ENCODE assay signal across 8 cellular contexts in genomic region chr6:132218063-132218696, GRCh38.
DNase-seq lines count a peak whose midpoint lies in the region; ATAC-seq, FAIRE-seq and TF ChIP-seq lines count a peak whose summit lies in the region.

No MANE protein-coding gene starts in this region.

- H3K4me3 ChIP-seq in Loucy (ENCODE audit: low read length, poor library complexity, severe bottlenecking) (no peak overlapping the region), brain microvascular endothelial cell (ENCODE audit: low read depth, low read length) (no peak overlapping the region)

- H3K4me1 ChIP-seq in Loucy (ENCODE audit: insufficient read depth, low read length, poor library complexity, severe bottlenecking) = no peaks in the 10 kb centered on the region

- H3K9me2 ChIP-seq in Loucy (replicated peaks; ENCODE audit: low read depth, low read length) = no peaks in the 10 kb centered on the region

- H3K9me3 ChIP-seq in Loucy (ENCODE audit: insufficient read depth, low read depth, low read length) = no peaks in the 10 kb centered on the region

- H3F3A ChIP-seq in Loucy (ENCODE audit: low read depth) = no peaks in the 10 kb centered on the region

- DNase-seq in EL = peak; percentile 37
- peak; percentile 45 for DNase-seq in brain microvascular endothelial cell
- peak; percentile 59 to 70 for DNase-seq in lung microvascular endothelial cell (ENCODE audit: low read depth in 2 of 2)
- DNase-seq in activated T-cell treated with anti-CD3 and anti-CD28 coated beads for 4 hours = no peak
- no peak for DNase-seq in HTR-8/SVneo (ENCODE audit: insufficient read length, low spot score)

- no peaks in the 10 kb centered on the region for H3K79me2 ChIP-seq in Loucy (ENCODE audit: insufficient read depth, low read length)

- peak; percentile 45 for TF ChIP-seq CTCF in Loucy (conservative IDR thresholded peaks at IDR 0.05; ENCODE audit: low read length)
- peak; percentile 57 for TF ChIP-seq CTCF in brain microvascular endothelial cell (IDR thresholded peaks at IDR 0.05; ENCODE audit: low read depth, low read length, missing control alignments)

- H3K27me3 ChIP-seq in Loucy (ENCODE audit: insufficient read depth, low read length, poor library complexity, severe bottlenecking) (no peaks in the 10 kb centered on the region), brain microvascular endothelial cell (replicated peaks) (no peaks in the 10 kb centered on the region)

- in situ Hi-C loops in brain microvascular endothelial cell (cut with HindIII; ENCODE audit: low pct_ligation_motif_present, low sequenced_read_pairs) = no loop called here

- FAIRE-seq in HTR-8/SVneo (lab: Jason Lieb, UNC) = no peak

- no peaks in the 10 kb centered on the region for H4K20me1 ChIP-seq in Loucy (ENCODE audit: insufficient read depth, low read length, poor library complexity, severe bottlenecking)

- H3K27ac ChIP-seq in brain microvascular endothelial cell = peak overlapping the region; percentile 57

- peak overlapping the region; percentile 67; the same call in 1 of the 2 replicates for H2AFZ ChIP-seq in Loucy (ENCODE audit: low read length)

- no peak overlapping the region for H3K9ac ChIP-seq in Loucy (ENCODE audit: low read depth, low read length, poor library complexity, severe bottlenecking)

- ATAC-seq in GM21723 (IDR thresholded peaks at IDR 0.05; ENCODE audit: unreplicated experiment) (no peak), HG03139 (IDR thresholded peaks at IDR 0.05; ENCODE audit: unreplicated experiment) (no peak)

- no peak overlapping the region for H3K4me2 ChIP-seq in Loucy (ENCODE audit: low read depth, low read length, poor library complexity, severe bottlenecking)

- H3K36me3 ChIP-seq in Loucy (ENCODE audit: insufficient read depth, low read length) (no peaks in the 10 kb centered on the region), brain microvascular endothelial cell (replicated peaks) (no peaks in the 10 kb centered on the region)

Comparison
In these comparisons a context has a peak if more than half of its experiments do, and no peak if none do; other contexts are left out.
1. DNase-seq: peak in EL (single experiment), brain microvascular endothelial cell (single experiment) and lung microvascular endothelial cell (2 of 2); none in activated T-cell treated with anti-CD3 and anti-CD28 coated beads for 4 hours (single experiment) and HTR-8/SVneo (single experiment).